ENCODE assay signal across 9 cellular contexts in the genomic region with DNA sequence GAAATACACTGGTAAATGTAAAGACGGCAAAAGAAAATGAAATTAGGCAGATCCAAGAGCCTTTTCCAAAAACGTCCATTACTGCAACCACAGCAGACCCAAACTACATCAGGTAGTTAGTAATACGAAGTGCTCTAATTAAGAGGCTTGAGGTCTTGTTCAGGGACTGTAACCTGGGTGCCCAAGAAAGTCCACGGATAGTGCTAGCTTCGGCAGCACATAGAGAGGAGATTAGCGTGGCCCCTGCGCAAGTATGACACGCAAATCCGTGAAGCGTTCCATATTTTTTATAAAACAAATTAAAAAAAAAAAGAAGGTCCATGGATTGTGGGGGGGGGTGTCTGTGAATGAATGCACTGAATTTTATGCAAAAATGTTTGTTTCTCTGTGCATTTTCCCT. TPM values are rescaled to one million over a fixed set of nuclear protein-coding genes. Genes with fewer than 3 reads are reported as not detected.
DNase-seq lines count a peak whose midpoint lies in the region; ATAC-seq and TF ChIP-seq lines count a peak whose summit lies in the region.
"Had no signal": no experiment of that assay in that cellular context is flagged by ENCODE, and none has a peak within 500 bp of the region (broad histone marks: within the 10 kb centered on the region; RNA-seq: fewer than 3 reads in every experiment).

No MANE protein-coding gene starts in this region.

- H3K79me2 ChIP-seq in hepatocyte: peaks cover 86% of the 10 kb centered on the region

- H3K36me3 ChIP-seq in hepatocyte (replicated peaks; ENCODE audit: insufficient read depth, low read depth) (no peaks in the 10 kb centered on the region), mucosa of descending colon (ENCODE audit: low read depth) (no peaks in the 10 kb centered on the region)

- H3K27ac ChIP-seq in hepatocyte: no peak overlapping the region

- H3K36me3 Mint-ChIP-seq in activated CD4-positive, alpha-beta T cell treated with anti-CD3 and anti-CD28 coated beads, Interleukin-2, amount 10 ng/mL, durations not matched to agents 7 days and 5 days (ENCODE audit: low read depth): peaks cover 7% of the 10 kb centered on the region
- peaks cover 2% of the 10 kb centered on the region for H3K36me3 Mint-ChIP-seq in activated CD4-positive, alpha-beta memory T cell treated with anti-CD3 and anti-CD28 coated beads for 36 hours
- peaks cover 4 to 6% of the 10 kb centered on the region in 2 donors for H3K36me3 Mint-ChIP-seq in stimulated activated naive B cell treated with anti-CD40 and anti-IgM and Interleukin-4, amounts not matched to agents 10 μg/mL and 1 μg/mL and 100 μg/mL, for 72 hours

- H3K4me2 ChIP-seq in hepatocyte: peak overlapping the region; percentile 83

- CTCF ChIA-PET in activated CD4-positive, alpha-beta T cell treated with anti-CD3 and anti-CD28 coated beads, Interleukin-2, amount 10 ng/mL, durations not matched to agents 7 days and 5 days (lab: Charles Lee): no interaction called here
- CTCF ChIA-PET in activated CD4-positive, alpha-beta memory T cell treated with anti-CD3 and anti-CD28 coated beads for 36 hours (lab: Charles Lee): no interaction called here

- peaks cover 52% of the 10 kb centered on the region for H4K20me1 ChIP-seq in hepatocyte (ENCODE audit: insufficient read depth, poor library complexity, severe bottlenecking)

- H3K9me3 ChIP-seq in hepatocyte (ENCODE audit: low read depth) (no peaks in the 10 kb centered on the region), mucosa of descending colon (no peaks in the 10 kb centered on the region)

- H3K9me3 Mint-ChIP-seq in activated CD4-positive, alpha-beta T cell treated with anti-CD3 and anti-CD28 coated beads, Interleukin-2, amount 10 ng/mL, durations not matched to agents 7 days and 5 days: no peaks in the 10 kb centered on the region
- H3K9me3 Mint-ChIP-seq in activated CD4-positive, alpha-beta memory T cell treated with anti-CD3 and anti-CD28 coated beads for 36 hours: no peaks in the 10 kb centered on the region
- no peaks in the 10 kb centered on the region for H3K9me3 Mint-ChIP-seq in stimulated activated naive B cell treated with anti-CD40 and anti-IgM and Interleukin-4, amounts not matched to agents 10 μg/mL and 1 μg/mL and 100 μg/mL, for 72 hours

- peak overlapping the region; percentile 9 for H3K27ac Mint-ChIP-seq in activated CD4-positive, alpha-beta T cell treated with anti-CD3 and anti-CD28 coated beads, Interleukin-2, amount 10 ng/mL, durations not matched to agents 7 days and 5 days
- H3K27ac Mint-ChIP-seq in activated CD4-positive, alpha-beta memory T cell treated with anti-CD3 and anti-CD28 coated beads for 36 hours: no peak overlapping the region
- H3K27ac Mint-ChIP-seq in stimulated activated naive B cell treated with anti-CD40 and anti-IgM and Interleukin-4, amounts not matched to agents 10 μg/mL and 1 μg/mL and 100 μg/mL, for 72 hours: no peak overlapping the region

- peak overlapping the region; percentile 93 for H3K4me3 Mint-ChIP-seq in activated CD4-positive, alpha-beta T cell treated with anti-CD3 and anti-CD28 coated beads, Interleukin-2, amount 10 ng/mL, durations not matched to agents 7 days and 5 days
- peak overlapping the region; percentile 29 for H3K4me3 Mint-ChIP-seq in activated CD4-positive, alpha-beta memory T cell treated with anti-CD3 and anti-CD28 coated beads for 36 hours
- H3K4me3 Mint-ChIP-seq in stimulated activated naive B cell treated with anti-CD40 and anti-IgM and Interleukin-4, amounts not matched to agents 10 μg/mL and 1 μg/mL and 100 μg/mL, for 72 hours: peak overlapping the region; percentile 48 to 50

- DNase-seq in activated CD4-positive, alpha-beta T cell treated with anti-CD3 and anti-CD28 coated beads, Interleukin-2, amount 10 ng/mL, durations not matched to agents 7 days and 5 days: no peak
- DNase-seq in activated CD4-positive, alpha-beta T cell treated with anti-CD3 and anti-CD28 coated beads for 1 hour: no peak
- DNase-seq in activated CD4-positive, alpha-beta memory T cell treated with anti-CD3 and anti-CD28 coated beads for 36 hours: no peak
- DNase-seq in hepatocyte (ENCODE audit: low spot score) (no peak), mucosa of descending colon (no peak), left colon (no peak)
- no peak for DNase-seq in stimulated activated naive B cell treated with anti-CD40 and anti-IgM and Interleukin-4, amounts not matched to agents 10 μg/mL and 1 μg/mL and 100 μg/mL, for 72 hours

- POLR2A ChIA-PET in activated CD4-positive, alpha-beta T cell treated with anti-CD3 and anti-CD28 coated beads, Interleukin-2, amount 10 ng/mL, durations not matched to agents 7 days and 5 days (lab: Charles Lee): no interaction called here
- POLR2A ChIA-PET in activated CD4-positive, alpha-beta memory T cell treated with anti-CD3 and anti-CD28 coated beads for 36 hours (lab: Charles Lee): no interaction called here

- TF ChIP-seq CTCF in hepatocyte (IDR thresholded peaks at IDR 0.05; ENCODE audit: poor library complexity): no peak
- TF ChIP-seq CTCF in mucosa of descending colon (IDR thresholded peaks at IDR 0.05): no peak

- H3K4me1 ChIP-seq in hepatocyte (ENCODE audit: insufficient read depth) (peaks cover 24% of the 10 kb centered on the region), mucosa of descending colon (ENCODE audit: low read depth) (peaks cover 10% of the 10 kb centered on the region)

- no peak for ATAC-seq in stimulated activated naive B cell treated with anti-CD40 and anti-IgM and Interleukin-4, amounts not matched to agents 10 μg/mL and 1 μg/mL and 100 μg/mL, for 72 hours (replicated peaks)
- no peak for ATAC-seq in HG03045 (IDR thresholded peaks at IDR 0.05; ENCODE audit: unreplicated experiment)
- no peak for ATAC-seq in mucosa of descending colon
- ATAC-seq in left colon: no peak
- ATAC-seq: Right ventricle myocardium inferior had no signal

- H3K27me3 ChIP-seq in hepatocyte: no peaks in the 10 kb centered on the region

- intact Hi-C loops in activated CD4-positive, alpha-beta memory T cell treated with anti-CD3 and anti-CD28 coated beads for 36 hours (cut with micrococcal nuclease): loop anchor here (2.0 kb wide), 1 partner anchor 29 kb away; no protein-coding TSS in a partner anchor
- intact Hi-C loops in mucosa of descending colon (cut with DNase I, micrococcal nuclease): no loop called here
- intact Hi-C loops in left colon (cut with DNase I, micrococcal nuclease): no loop called here

- no peaks in the 10 kb centered on the region for H3K27me3 Mint-ChIP-seq in activated CD4-positive, alpha-beta T cell treated with anti-CD3 and anti-CD28 coated beads, Interleukin-2, amount 10 ng/mL, durations not matched to agents 7 days and 5 days
- no peaks in the 10 kb centered on the region for H3K27me3 Mint-ChIP-seq in activated CD4-positive, alpha-beta memory T cell treated with anti-CD3 and anti-CD28 coated beads for 36 hours
- H3K27me3 Mint-ChIP-seq in stimulated activated naive B cell treated with anti-CD40 and anti-IgM and Interleukin-4, amounts not matched to agents 10 μg/mL and 1 μg/mL and 100 μg/mL, for 72 hours: no peaks in the 10 kb centered on the region

- H3K4me3 ChIP-seq in hepatocyte (peak overlapping the region; percentile 70), mucosa of descending colon (no peak overlapping the region)

- H3K9me2 ChIP-seq in hepatocyte (replicated peaks; ENCODE audit: insufficient read depth): no peaks in the 10 kb centered on the region

- H3K4me1 Mint-ChIP-seq in activated CD4-positive, alpha-beta T cell treated with anti-CD3 and anti-CD28 coated beads, Interleukin-2, amount 10 ng/mL, durations not matched to agents 7 days and 5 days: peaks cover 41% of the 10 kb centered on the region
- peaks cover 44% of the 10 kb centered on the region for H3K4me1 Mint-ChIP-seq in activated CD4-positive, alpha-beta memory T cell treated with anti-CD3 and anti-CD28 coated beads for 36 hours (ENCODE audit: low read depth)
- H3K4me1 Mint-ChIP-seq in stimulated activated naive B cell treated with anti-CD40 and anti-IgM and Interleukin-4, amounts not matched to agents 10 μg/mL and 1 μg/mL and 100 μg/mL, for 72 hours: peaks cover 5 to 25% of the 10 kb centered on the region in 2 donors

- no peak overlapping the region for H2AFZ ChIP-seq in hepatocyte

- WGBS in hepatocyte (ENCODE audit: low lambda C conversion rate, missing lambda C conversion rate): 84% methylated on average over 10 of the region's 10 CpGs

RNA-seq across cellular contexts. Expression of gene COPB2, which starts 1.4 kb away (rescaled TPM):
- 100 to 1,000 TPM in 1 of 2 experiments, 10 to 100 TPM in 1; 92.2 to 101 TPM for total RNA-seq in activated CD4-positive, alpha-beta T cell treated with anti-CD3 and anti-CD28 coated beads, Interleukin-2, amount 10 ng/mL, durations not matched to agents 7 days and 5 days
- 100 to 1,000 TPM; 104 TPM for total RNA-seq in activated CD4-positive, alpha-beta memory T cell treated with anti-CD3 and anti-CD28 coated beads for 36 hours
- total RNA-seq in hepatocyte (166 and 170 TPM in 2 replicates), mucosa of descending colon (100 to 1,000 TPM; 105 to 129 (median 117) TPM), left colon (100 to 1,000 TPM; 128 to 143 TPM)
- polyA plus RNA-seq in hepatocyte: 152 and 156 TPM in 2 replicates

RNA-seq across cellular contexts. Expression of gene MRPS22, which starts 44.3 kb away (rescaled TPM):
- 10 to 100 TPM; 36.2 to 41.8 TPM for total RNA-seq in activated CD4-positive, alpha-beta T cell treated with anti-CD3 and anti-CD28 coated beads, Interleukin-2, amount 10 ng/mL, durations not matched to agents 7 days and 5 days
- total RNA-seq in activated CD4-positive, alpha-beta memory T cell treated with anti-CD3 and anti-CD28 coated beads for 36 hours: 10 to 100 TPM; 49.9 to 50.2 TPM
- total RNA-seq in hepatocyte (69.0 and 75.7 TPM in 2 replicates), mucosa of descending colon (10 to 100 TPM; 39.4 to 52.0 (median 46.4) TPM), left colon (10 to 100 TPM; 48.3 to 48.7 TPM)
- 55.1 and 64.0 TPM in 2 replicates for polyA plus RNA-seq in hepatocyte

Comparison
In these comparisons a context has a peak if more than half of its experiments do, and no peak if none do; other contexts are left out.
1. H3K4me3 Mint-ChIP-seq: peak in every context shown above with its lines; median percentile 93 in activated CD4-positive, alpha-beta T cell treated with anti-CD3 and anti-CD28 coated beads, Interleukin-2, amount 10 ng/mL, durations not matched to agents 7 days and 5 days; 49 in stimulated activated naive B cell treated with anti-CD40 and anti-IgM and Interleukin-4, amounts not matched to agents 10 μg/mL and 1 μg/mL and 100 μg/mL, for 72 hours; 29 in activated CD4-positive, alpha-beta memory T cell treated with anti-CD3 and anti-CD28 coated beads for 36 hours.